Comparison of ENCODE assay signal across 1 cellular context in genomic region chr3:129233538-129233937, GRCh38.
A peak's percentile ranks its signal among the peaks of the same experiment; 100 is the strongest.
TF ChIP-seq lines count a peak whose summit lies in the region.

No MANE protein-coding gene starts in this region.

TF ChIP-seq in GM12878, 131 proteins besides CTCF, POLR2A, EP300 and RAD21:
- TF ChIP-seq USF1 (IDR thresholded peaks at IDR 0.05; ENCODE audit: borderline replicate concordance, extremely low read length, insufficient read depth, low read depth, low read length): peak; percentile 26
- peak; percentile 55; the same call in 1 of the 2 replicates for TF ChIP-seq MTA2 (IDR thresholded peaks at IDR 0.05; ENCODE audit: low read depth)
- TF ChIP-seq MEF2B (IDR thresholded peaks at IDR 0.05; ENCODE audit: partially characterized antibody, poor library complexity, severe bottlenecking): no peak
- peak; percentile 81 for TF ChIP-seq NR2F1 (conservative IDR thresholded peaks at IDR 0.05)
- TF ChIP-seq SMARCA5 (IDR thresholded peaks at IDR 0.05): no peak
- TF ChIP-seq PML (IDR thresholded peaks at IDR 0.05; ENCODE audit: low read length): no peak
- TF ChIP-seq BHLHE40 (IDR thresholded peaks at IDR 0.05; ENCODE audit: borderline replicate concordance in 1 of 2, low read depth in 2 of 2, low read length in 1 of 2): peak; percentile 91 to 94
- TF ChIP-seq NKRF (conservative IDR thresholded peaks at IDR 0.05): no peak
- TF ChIP-seq PAX5 (IDR thresholded peaks at IDR 0.05; ENCODE audit: borderline replicate concordance, low read depth, low read length): 0 out of 2 replicates have a peak, but pooled peaks have one; percentile 31
- peak; percentile 51; the same call in 1 of the 2 replicates for TF ChIP-seq HDGF (IDR thresholded peaks at IDR 0.05)
- peak; percentile 89 for TF ChIP-seq IRF4 (IDR thresholded peaks at IDR 0.05; ENCODE audit: low read depth, low read length)
- TF ChIP-seq ETV6 (conservative IDR thresholded peaks at IDR 0.05 in 1 of 2, IDR thresholded peaks at IDR 0.05 in 1 of 2; ENCODE audit: borderline replicate concordance in 1 of 2, low read depth in 1 of 2): peak in 1 of 2 experiments; percentile 74; a peak in 2 of 4 replicates
- TF ChIP-seq IKZF2 (IDR thresholded peaks at IDR 0.05): peak; percentile 88 to 89
- TF ChIP-seq RELB (IDR thresholded peaks at IDR 0.05; ENCODE audit: low read depth): peak; percentile 56; the same call in 1 of the 2 replicates
- no peak for TF ChIP-seq NFXL1 (IDR thresholded peaks at IDR 0.05; ENCODE audit: borderline replicate concordance)
- TF ChIP-seq DPF2 (IDR thresholded peaks at IDR 0.05): peak; percentile 61
- no peak for TF ChIP-seq EGR1 (IDR thresholded peaks at IDR 0.05; ENCODE audit: borderline replicate concordance in 1 of 2, low read depth in 2 of 2, low read length in 2 of 2)
- TF ChIP-seq NR2C2 (IDR thresholded peaks at IDR 0.05; ENCODE audit: borderline replicate concordance, control insufficient read depth, insufficient read length, low read depth): no peak
- no peak for TF ChIP-seq EZH2 (IDR thresholded peaks at IDR 0.05; ENCODE audit: borderline replicate concordance, control insufficient read depth, low read depth, low read length)
- no peak for TF ChIP-seq WRNIP1 (IDR thresholded peaks at IDR 0.05; ENCODE audit: borderline replicate concordance, low read depth, low read length)
- TF ChIP-seq JUND (IDR thresholded peaks at IDR 0.05; ENCODE audit: low read depth, low read length): no peak
- TF ChIP-seq IKZF1 (conservative IDR thresholded peaks at IDR 0.05): peak; percentile 80
- TF ChIP-seq CHD2 (IDR thresholded peaks at IDR 0.05; ENCODE audit: borderline replicate concordance, low read depth, low read length): no peak
- TF ChIP-seq MLLT1 (IDR thresholded peaks at IDR 0.05): peak; percentile 55; the same call in 1 of the 2 replicates
- no peak for TF ChIP-seq ZBTB40 (IDR thresholded peaks at IDR 0.05; ENCODE audit: borderline replicate concordance)
- peak; percentile 82 for TF ChIP-seq RAD51 (IDR thresholded peaks at IDR 0.05)
- TF ChIP-seq YY1 (IDR thresholded peaks at IDR 0.05; ENCODE audit: low read depth, low read length): no peak
- TF ChIP-seq SMAD5 (IDR thresholded peaks at IDR 0.05; ENCODE audit: low read depth): no peak
- peak; percentile 87 for TF ChIP-seq ZNF384 (IDR thresholded peaks at IDR 0.05; ENCODE audit: borderline replicate concordance, low read depth, low read length)
- TF ChIP-seq RUNX3 (IDR thresholded peaks at IDR 0.05; ENCODE audit: low read length): peak; percentile 45
- 0 out of 2 replicates have a peak, but pooled peaks have one; percentile 29 for TF ChIP-seq BCL11A (IDR thresholded peaks at IDR 0.05; ENCODE audit: low read depth, low read length)
- TF ChIP-seq USF2 (IDR thresholded peaks at IDR 0.05; ENCODE audit: borderline replicate concordance, low read depth, low read length): peak; percentile 13; the same call in 1 of the 2 replicates
- TF ChIP-seq BMI1 (IDR thresholded peaks at IDR 0.05; ENCODE audit: borderline replicate concordance): no peak
- TF ChIP-seq EED (IDR thresholded peaks at IDR 0.05; ENCODE audit: low read depth): peak; percentile 87
- peak; percentile 92 for TF ChIP-seq RCOR1 (conservative IDR thresholded peaks at IDR 0.05; ENCODE audit: low read depth, low read length)
- peak; percentile 68; the same call in 1 of the 2 replicates for TF ChIP-seq NBN (IDR thresholded peaks at IDR 0.05)
- TF ChIP-seq SPI1 (IDR thresholded peaks at IDR 0.05; ENCODE audit: borderline replicate concordance, insufficient read depth, low read depth, low read length): peak; percentile 99
